1 cellular context compared by ENCODE assay signal in genomic region chr17:38577244-38577643, GRCh38.
TF ChIP-seq lines count a peak whose summit lies in the region.

No MANE protein-coding gene starts in this region.

TF ChIP-seq in HepG2, 621 proteins besides CTCF, POLR2A, EP300 and RAD21:
- TF ChIP-seq MEF2D (CRISPR knock-in tag; IDR thresholded peaks at IDR 0.05) (no peak), SP5 (CRISPR knock-in tag; IDR thresholded peaks at IDR 0.05; ENCODE audit: borderline replicate concordance, low read depth) (no peak), ZBTB20 (CRISPR knock-in tag; IDR thresholded peaks at IDR 0.05; ENCODE audit: borderline replicate concordance, low read depth) (no peak), ZEB1 (IDR thresholded peaks at IDR 0.05; ENCODE audit: insufficient replicate concordance, low read depth) (no peak), ZNF264 (CRISPR knock-in tag; IDR thresholded peaks at IDR 0.05) (no peak)
